ENCODE assay signal across 14 cellular contexts in the genomic region with DNA sequence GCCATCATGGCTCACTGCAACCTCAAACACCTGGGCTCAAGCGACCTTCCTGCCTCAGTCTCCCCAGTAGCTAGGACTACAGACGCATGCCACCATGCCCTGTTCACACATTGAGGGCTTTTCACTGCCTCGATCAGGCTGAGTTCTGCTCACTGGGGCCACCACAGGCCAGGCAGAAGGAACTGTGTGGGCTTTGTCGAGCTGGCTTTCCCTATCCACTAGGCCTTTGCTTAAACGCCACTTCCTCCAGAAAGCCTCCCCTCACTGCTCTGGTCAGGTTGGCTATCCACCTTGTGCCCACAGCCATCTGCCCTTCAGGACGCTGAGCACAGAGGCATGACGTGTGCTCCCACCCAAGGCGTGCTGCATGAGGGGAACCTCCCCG. TPM values are rescaled to one million over a fixed set of nuclear protein-coding genes. Genes with fewer than 3 reads are reported as not detected.
DNase-seq lines count a peak whose midpoint lies in the region; ATAC-seq, FAIRE-seq and TF ChIP-seq lines count a peak whose summit lies in the region.
"Had no signal": no experiment of that assay in that cellular context is flagged by ENCODE, and none has a peak within 500 bp of the region (broad histone marks: within the 10 kb centered on the region; RNA-seq: fewer than 3 reads in every experiment).

No MANE protein-coding gene starts in this region.

- H3K27ac Mint-ChIP-seq in H9 (peak overlapping the region; percentile 71 to 94 (median 91); a peak in 5 of 7 replicates), MCF 10A (ENCODE audit: low read depth, unreplicated experiment) (no peak overlapping the region)
- H3K27ac Mint-ChIP-seq: activated CD4-positive, alpha-beta memory T cell treated with anti-CD3 and anti-CD28 coated beads, Interleukin-2, amount 10 ng/mL, durations not matched to agents 7 days and 5 days had no signal

- H3K9me3 ChIP-seq in H9 (ENCODE audit: control insufficient read depth, low read depth, low read length) (no peaks in the 10 kb centered on the region), RWPE2 (ENCODE audit: severe bottlenecking) (no peaks in the 10 kb centered on the region), kidney (ENCODE audit: control insufficient read depth in 1 of 2, low read length in 2 of 2) (no peaks in the 10 kb centered on the region), gastrocnemius medialis (no peaks in the 10 kb centered on the region)
- H3K9me3 ChIP-seq: SJSA1, testis had no signal

- H3K4me1 ChIP-seq in H9 (ENCODE audit: insufficient read depth, low read length) (0 out of 2 replicates have a peak, but pooled peaks cover 4% of the 10 kb centered on the region), RWPE2 (ENCODE audit: insufficient read depth, poor library complexity, severe bottlenecking) (peaks cover 4% of the 10 kb centered on the region), kidney (ENCODE audit: control insufficient read depth in 1 of 2, insufficient read depth in 1 of 2, low read depth in 1 of 2, low read length in 2 of 2) (peaks cover 27% of the 10 kb centered on the region in 2 donors), gastrocnemius medialis (peaks cover 58 to 64% of the 10 kb centered on the region in 2 donors)
- H3K4me1 ChIP-seq: testis had no signal

- no peaks in the 10 kb centered on the region for H3K9me3 Mint-ChIP-seq in H9
- H3K9me3 Mint-ChIP-seq in MCF 10A (ENCODE audit: unreplicated experiment) = no peaks in the 10 kb centered on the region
- H3K9me3 Mint-ChIP-seq: activated CD4-positive, alpha-beta memory T cell treated with anti-CD3 and anti-CD28 coated beads, Interleukin-2, amount 10 ng/mL, durations not matched to agents 7 days and 5 days had no signal

- intact Hi-C loops in kidney (cut with DNase I) (loop anchor here (5.0 kb wide), 1 partner anchor 66 kb away; no protein-coding TSS in a partner anchor), gastrocnemius medialis (cut with DNase I; ENCODE audit: low total_unique reads) (loop anchor here (1.0 to 2.0 kb wide), 2 partner anchors 69 to 205 kb away; partner anchors contain the start of gene CFAP251), MCF 10A (cut with micrococcal nuclease) (loop anchor here (1.0 to 5.0 kb wide), 3 partner anchors 43 to 206 kb away; partner anchors contain the start of gene CFAP251)

- H3K9ac ChIP-seq in H9 (ENCODE audit: extremely low read depth, insufficient read length, low read length) (no peak overlapping the region), kidney (ENCODE audit: low read length in 2 of 2) (no peak overlapping the region)

- H3K4me3 ChIP-seq in RWPE2 (ENCODE audit: severe bottlenecking) (no peak overlapping the region), kidney (ENCODE audit: low read length in 2 of 2) (no peak overlapping the region), gastrocnemius medialis (peak overlapping the region in 1 of 4 donors; percentile 6)
- H3K4me3 ChIP-seq: SJSA1, testis had no signal

- WGBS in H9 (ENCODE audit: extremely low coverage, insufficient read length, low lambda C conversion rate) = no CpG with 5 or more reads among the region's 9 CpGs

- H3K18ac ChIP-seq in H9 (ENCODE audit: insufficient read length, low read depth, low read length) = no peak overlapping the region

- no peak overlapping the region for H4K8ac ChIP-seq in H9 (replicated peaks; ENCODE audit: insufficient read length, low read depth, low read length)

- TF ChIP-seq POLR2A in gastrocnemius medialis (IDR thresholded peaks at IDR 0.05) = no peak

- peaks cover 0 to 6% (median 5%) of the 10 kb centered on the region in 3 experiments; a peak in 5 of 7 replicates for H3K36me3 Mint-ChIP-seq in H9 (ENCODE audit: insufficient read depth in 1 of 3, low read depth in 3 of 3)
- H3K36me3 Mint-ChIP-seq in MCF 10A (ENCODE audit: insufficient read depth, unreplicated experiment) = peaks cover 13% of the 10 kb centered on the region

- BruUV-seq in MCF 10A (replicated peaks; lab: Mats Ljungman, UMichigan) = no TSS peak

- H2AFZ ChIP-seq in H9 (ENCODE audit: low read length) = no peak overlapping the region

- no peak for ATAC-seq in RWPE2 (ENCODE audit: low read depth)
- no peak for ATAC-seq in gastrocnemius medialis
- no peak for ATAC-seq in HG03354 (IDR thresholded peaks at IDR 0.05; ENCODE audit: poor library complexity, severe bottlenecking, unreplicated experiment)

- H3K23ac ChIP-seq in H9 (ENCODE audit: insufficient read length, low read depth, low read length) = no peak overlapping the region

- H3K27me3 ChIP-seq in H9 (ENCODE audit: insufficient read depth, low read length) (no peaks in the 10 kb centered on the region), RWPE2 (ENCODE audit: insufficient read depth, poor library complexity, severe bottlenecking) (no peaks in the 10 kb centered on the region), gastrocnemius medialis (no peaks in the 10 kb centered on the region)
- H3K27me3 ChIP-seq: SJSA1, testis had no signal

- H4K5ac ChIP-seq in H9 (ENCODE audit: insufficient read length, low read depth, low read length) = no peak overlapping the region

- H3K79me1 ChIP-seq in H9 (ENCODE audit: insufficient read depth, low read depth, low read length, poor library complexity, severe bottlenecking) = no peaks in the 10 kb centered on the region

- DNase-seq in H9 (no peak), RWPE2 (ENCODE audit: low spot score) (no peak), kidney (peak; percentile 37), gastrocnemius medialis (no peak), MCF 10A (ENCODE audit: unreplicated experiment) (no peak), NCI-H2107 treated with DMSO at 0.1 percent for 48 hours (lab: John Stamatoyannopoulos, UW; ENCODE audit: unreplicated experiment) (no peak)
- DNase-seq: NK-92 treated with Interleukin-12 subunit alpha and Interleukin-12 subunit beta, amount 100 ng/mL, for 24 hours had no signal

- no peak for FAIRE-seq in kidney (lab: Jason Lieb, UNC)

- H2AK5ac ChIP-seq in H9 (ENCODE audit: insufficient read length, low read length) = no peak overlapping the region

- H2BK120ac ChIP-seq in H9 (ENCODE audit: low read depth, low read length, poor library complexity, severe bottlenecking) = no peak overlapping the region

- no peak overlapping the region for H3K4ac ChIP-seq in H9 (ENCODE audit: low read depth, low read length)

- no peak overlapping the region for H2BK12ac ChIP-seq in H9 (ENCODE audit: insufficient read length, low read depth, low read length)

- H2BK15ac ChIP-seq in H9 (ENCODE audit: low read depth, low read length) = no peak overlapping the region

- H3K79me2 ChIP-seq in H9 (ENCODE audit: insufficient read depth, low read length) = no peaks in the 10 kb centered on the region; the same call in 1 of the 2 replicates

- H2BK5ac ChIP-seq in H9 (ENCODE audit: insufficient read length, low read length) = no peak overlapping the region

- H3K27me3 Mint-ChIP-seq in H9 (ENCODE audit: low read depth) (no peaks in the 10 kb centered on the region), MCF 10A (ENCODE audit: insufficient read depth, unreplicated experiment) (no peaks in the 10 kb centered on the region)
- H3K27me3 Mint-ChIP-seq: activated CD4-positive, alpha-beta memory T cell treated with anti-CD3 and anti-CD28 coated beads, Interleukin-2, amount 10 ng/mL, durations not matched to agents 7 days and 5 days had no signal

- no peak overlapping the region; the same call in 1 of the 2 replicates for H3K14ac ChIP-seq in H9 (ENCODE audit: insufficient read depth, low read length)

- H3K27ac ChIP-seq in H9 (ENCODE audit: insufficient read length, low read depth, low read length) (no peak overlapping the region), RWPE2 (ENCODE audit: poor library complexity, severe bottlenecking) (peak overlapping the region; percentile 1), kidney (ENCODE audit: low read depth in 2 of 2, low read length in 2 of 2) (no peak overlapping the region), gastrocnemius medialis (peak overlapping the region; percentile 80 to 97 (median 94))
- H3K27ac ChIP-seq: testis had no signal

- no peak overlapping the region for H3K4me2 ChIP-seq in H9 (ENCODE audit: insufficient read depth, insufficient read length, low read length)

- POLR2A ChIA-PET in MCF 10A (lab: Yijun Ruan, JAX) = interaction anchor here (0.5 to 2.0 kb wide), 6 partner anchors 13 to 1367 kb away, joined by 3 to 12 read pairs (median 3); no protein-coding TSS in a partner anchor

- TF ChIP-seq CTCF in H9 (conservative IDR thresholded peaks at IDR 0.05) (no peak), RWPE2 (IDR thresholded peaks at IDR 0.05; ENCODE audit: poor library complexity, severe bottlenecking) (no peak), kidney (IDR thresholded peaks at IDR 0.05; ENCODE audit: borderline replicate concordance, extremely low read depth, insufficient read depth) (no peak), gastrocnemius medialis (IDR thresholded peaks at IDR 0.05 in 4 of 5, conservative IDR thresholded peaks at IDR 0.05 in 1 of 5) (no peak), MCF 10A (IDR thresholded peaks at IDR 0.05; ENCODE audit: unreplicated experiment) (no peak)

- H3K4me1 Mint-ChIP-seq in H9 (peaks cover 19 to 20% of the 10 kb centered on the region in 2 experiments), MCF 10A (ENCODE audit: insufficient read depth, unreplicated experiment) (peaks cover 16% of the 10 kb centered on the region)

- no peak overlapping the region for H3T11ph ChIP-seq in H9 (ENCODE audit: low read length)

- no peak overlapping the region for H3K56ac ChIP-seq in H9 (ENCODE audit: insufficient read length, low read depth, low read length)

- CTCF ChIA-PET in MCF 10A (lab: Yijun Ruan, JAX) = interaction anchor here (0.6 to 3.8 kb wide), 39 partner anchors 9 to 789 kb away, joined by 3 to 68 read pairs (median 5); no protein-coding TSS in a partner anchor

- in situ Hi-C loops in gastrocnemius medialis (cut with MboI; ENCODE audit: low sequenced_read_pairs in 4 of 4) = loop anchor here in 3 of 4 donors (5.0 kb wide), 1 partner anchor 66 kb away; no protein-coding TSS in a partner anchor

- no peak overlapping the region; a peak in 1 of 5 replicates for H3K4me3 Mint-ChIP-seq in H9
- no peak overlapping the region for H3K4me3 Mint-ChIP-seq in MCF 10A (ENCODE audit: unreplicated experiment)
- H3K4me3 Mint-ChIP-seq: activated CD4-positive, alpha-beta memory T cell treated with anti-CD3 and anti-CD28 coated beads, Interleukin-2, amount 10 ng/mL, durations not matched to agents 7 days and 5 days had no signal

- no peak overlapping the region for H4K91ac ChIP-seq in H9 (ENCODE audit: insufficient read length, low read depth, low read length)

- H4K20me1 ChIP-seq in H9 (ENCODE audit: control insufficient read depth, insufficient read depth, insufficient read length) = no peaks in the 10 kb centered on the region

- no peaks in the 10 kb centered on the region for H3K23me2 ChIP-seq in H9 (ENCODE audit: insufficient read length, low read depth, low read length, poor library complexity, severe bottlenecking)

- H2BK20ac ChIP-seq in H9 (ENCODE audit: low read depth, low read length, poor library complexity, severe bottlenecking) = no peak overlapping the region

- H3K36me3 ChIP-seq in RWPE2 (ENCODE audit: low read depth) (peaks cover 21% of the 10 kb centered on the region), kidney (ENCODE audit: control insufficient read depth in 1 of 2, insufficient read depth in 2 of 2, low read length in 2 of 2) (peaks cover 7 to 11% of the 10 kb centered on the region in 2 donors), gastrocnemius medialis (peaks cover 0 to 15% of the 10 kb centered on the region in 2 donors)

RNA-seq across cellular contexts. Expression of gene MLXIP, which starts 45.2 kb away (rescaled TPM):
- total RNA-seq in H9 (2021) = 28.6 and 32.4 TPM in 2 replicates
- total RNA-seq in kidney = 67.6 TPM
- polyA plus RNA-seq in kidney (ENCODE audit: insufficient read depth, low read depth, low replicate concordance) = 10.9 TPM
- total RNA-seq in gastrocnemius medialis = 10 to 100 TPM; 36.6 to 89.4 (median 79.7) TPM
- total RNA-seq in MCF 10A (2022) = 34.2 and 35.6 TPM in 2 replicates

RNA-seq across cellular contexts. Expression of gene IL31, which starts 50.3 kb away (rescaled TPM):
- total RNA-seq in H9 (2021) = not detected in 2 replicates
- not detected for total RNA-seq in kidney
- polyA plus RNA-seq in kidney (ENCODE audit: insufficient read depth, low read depth, low replicate concordance) = not detected
- not detected for total RNA-seq in gastrocnemius medialis
- not detected in 2 replicates for total RNA-seq in MCF 10A (2022)
- total RNA-seq: activated CD4-positive, alpha-beta memory T cell treated with anti-CD3 and anti-CD28 coated beads, Interleukin-2, amount 10 ng/mL, durations not matched to agents 7 days and 5 days; lung microvascular endothelial cell; omental fat pad; SJSA1; testis had no signal
- polyA plus RNA-seq: BJ had no signal

RNA-seq across cellular contexts. Expression of gene LRRC43, which starts 59.2 kb away (rescaled TPM):
- total RNA-seq in H9 (2021) (0.46 and 0.53 TPM in 2 replicates), kidney (4.8 TPM), gastrocnemius medialis (not detected), MCF 10A (2022) (not detected in 2 replicates)
- 7.9 TPM for polyA plus RNA-seq in kidney (ENCODE audit: insufficient read depth, low read depth, low replicate concordance)
- total RNA-seq: SJSA1 had no signal

Comparison
In these comparisons a context has a peak if more than half of its experiments do, and no peak if none do; other contexts are left out.
1. H3K27ac ChIP-seq: peak in RWPE2 (single experiment) and gastrocnemius medialis (4 of 4); none in H9 (single experiment) and kidney (0 of 2).